ENCODE assay signal across 8 cellular contexts in the genomic region with DNA sequence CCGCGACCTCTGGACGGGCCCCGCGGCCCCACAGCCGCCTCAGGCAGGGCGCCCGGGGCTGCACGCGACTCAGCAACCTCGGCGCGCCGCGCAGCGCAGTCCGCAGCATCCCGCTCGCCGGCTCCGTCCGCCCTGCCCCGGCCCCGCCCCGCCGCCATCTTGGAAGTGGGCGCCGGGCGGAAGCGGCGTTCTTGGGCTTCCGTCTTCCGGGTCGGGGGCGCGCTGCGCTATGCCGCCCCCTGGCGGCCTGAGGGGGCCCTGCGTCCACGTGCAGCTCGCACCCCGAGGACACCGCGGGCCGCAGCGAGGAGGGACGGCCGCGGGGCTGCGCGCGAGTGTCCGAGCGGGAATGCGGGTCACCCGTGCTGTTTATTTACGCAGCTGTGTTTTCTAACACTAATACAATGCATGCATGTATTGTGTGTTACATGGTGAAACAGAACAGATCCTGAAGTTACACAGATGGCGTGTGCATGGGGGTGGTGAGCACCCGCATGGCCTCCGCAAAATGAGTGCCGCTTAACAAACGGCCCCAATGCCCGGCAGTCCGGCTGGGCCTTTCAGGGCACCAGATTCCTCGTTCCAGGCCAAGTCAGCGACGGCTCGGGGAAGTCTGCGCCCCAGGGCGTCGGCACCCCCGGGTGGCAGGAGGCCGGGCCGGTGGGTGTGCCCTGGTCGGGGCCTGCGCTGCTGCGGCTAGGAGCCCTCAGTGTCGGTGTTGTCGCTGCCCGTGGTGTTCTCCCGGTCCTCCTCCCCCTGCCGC. TPM values are rescaled to one million over a fixed set of nuclear protein-coding genes. Genes with fewer than 3 reads are reported as not detected.
DNase-seq lines count a peak whose midpoint lies in the region; ATAC-seq and TF ChIP-seq lines count a peak whose summit lies in the region.

TSS of gene DNLZ (minus strand) at position 139 of the 763 bp plus-strand sequence. CDS start at position 109, 30 bp downstream.

- H3K27me3 ChIP-seq in OCI-LY1 (ENCODE audit: insufficient read depth, low read length), result no peaks in the 10 kb centered on the region; the same call in 1 of the 2 replicates
- H3K27me3 ChIP-seq in mononuclear cell (ENCODE audit: insufficient read depth, low read length), result no peaks in the 10 kb centered on the region

- H4K20me1 ChIP-seq in OCI-LY1 (ENCODE audit: insufficient read depth, low read length), result no peaks in the 10 kb centered on the region

- H2AFZ ChIP-seq in OCI-LY1 (ENCODE audit: low read length), result no peak within 1 kb of the TSS

- peak; percentile 45 for ATAC-seq in GM19468 (IDR thresholded peaks at IDR 0.05; ENCODE audit: extremely low read depth, unreplicated experiment)

- peaks cover 11% of the 10 kb centered on the region for H3K4me1 ChIP-seq in OCI-LY1 (ENCODE audit: insufficient read depth, low read length, severe bottlenecking)
- peaks cover 35% of the 10 kb centered on the region for H3K4me1 ChIP-seq in mononuclear cell (ENCODE audit: insufficient read depth, low read length)

- H3K9me2 ChIP-seq in OCI-LY1 (ENCODE audit: low read depth, low read length), result no peaks in the 10 kb centered on the region

- no peaks in the 10 kb centered on the region for H3K79me2 ChIP-seq in OCI-LY1 (ENCODE audit: insufficient read depth, low read length)

- peak; percentile 92 for TF ChIP-seq CTCF in OCI-LY1 (IDR thresholded peaks at IDR 0.05; ENCODE audit: low read length)

- H3K9ac ChIP-seq in OCI-LY1 (ENCODE audit: low read length), result peak within 1 kb of the TSS; percentile 84

- no peaks in the 10 kb centered on the region; the same call in 1 of the 2 replicates for H3K36me3 ChIP-seq in OCI-LY1 (ENCODE audit: insufficient read depth, low read length)

- no peaks in the 10 kb centered on the region for H3F3A ChIP-seq in OCI-LY1 (ENCODE audit: insufficient read depth, low read length)

- H3K9me3 ChIP-seq in OCI-LY1 (ENCODE audit: low read length) (no peaks in the 10 kb centered on the region), mononuclear cell (ENCODE audit: low read depth, low read length) (no peaks in the 10 kb centered on the region)

- H3K4me3 ChIP-seq in OCI-LY1 (ENCODE audit: low read depth, low read length, poor library complexity, severe bottlenecking) (peak within 1 kb of the TSS; percentile 75), mononuclear cell (ENCODE audit: low read length) (peak within 1 kb of the TSS; percentile 69)

- H3K4me2 ChIP-seq in OCI-LY1 (ENCODE audit: low read length), result peak within 1 kb of the TSS; percentile 62

- no peak within 1 kb of the TSS for H3K27ac ChIP-seq in OCI-LY1 (ENCODE audit: low read depth, low read length, poor library complexity, severe bottlenecking)

- DNase-seq in D341Med (ENCODE audit: low spot score) (peak; percentile 96), HS-27A (ENCODE audit: low read depth) (peak; percentile 26), epidermal melanocyte (ENCODE audit: insufficient read length, low spot score) (peak; percentile 95)
- peak; percentile 95 for DNase-seq in activated CD8-positive, alpha-beta memory T cell treated with anti-CD3 and anti-CD28 coated beads, Interleukin-2, amount 50 U/mL, for 48 hours
- peak; percentile 78 for DNase-seq in stimulated activated CD8-positive, alpha-beta memory T cell treated with anti-CD3 and anti-CD28 coated beads, Interleukin-4, amount 100 ng/mL, for 24 hours (ENCODE audit: low read depth)

RNA-seq across cellular contexts. Expression of gene DNLZ, which starts in this region (rescaled TPM):
- total RNA-seq in mononuclear cell, result 9.0 TPM

Comparison
In these comparisons a context has a peak if more than half of its experiments do, and no peak if none do; other contexts are left out.
1. DNase-seq: peak in every context shown above with its lines; median percentile 96 in D341Med; 95 in activated CD8-positive, alpha-beta memory T cell treated with anti-CD3 and anti-CD28 coated beads, Interleukin-2, amount 50 U/mL, for 48 hours; 95 in epidermal melanocyte; 78 in stimulated activated CD8-positive, alpha-beta memory T cell treated with anti-CD3 and anti-CD28 coated beads, Interleukin-4, amount 100 ng/mL, for 24 hours; 26 in HS-27A.